In genomic region chr14:23364604-23365352, GRCh38 we compare ENCODE assay signal across 9 cellular contexts. TPM values are rescaled to one million over a fixed set of nuclear protein-coding genes. Genes with fewer than 3 reads are reported as not detected.
DNase-seq lines count a peak whose midpoint lies in the region; ATAC-seq, FAIRE-seq and TF ChIP-seq lines count a peak whose summit lies in the region.
"Had no signal": no experiment of that assay in that cellular context is flagged by ENCODE, and none has a peak within 500 bp of the region (broad histone marks: within the 10 kb centered on the region; RNA-seq: fewer than 3 reads in every experiment).

A gene with protein sequence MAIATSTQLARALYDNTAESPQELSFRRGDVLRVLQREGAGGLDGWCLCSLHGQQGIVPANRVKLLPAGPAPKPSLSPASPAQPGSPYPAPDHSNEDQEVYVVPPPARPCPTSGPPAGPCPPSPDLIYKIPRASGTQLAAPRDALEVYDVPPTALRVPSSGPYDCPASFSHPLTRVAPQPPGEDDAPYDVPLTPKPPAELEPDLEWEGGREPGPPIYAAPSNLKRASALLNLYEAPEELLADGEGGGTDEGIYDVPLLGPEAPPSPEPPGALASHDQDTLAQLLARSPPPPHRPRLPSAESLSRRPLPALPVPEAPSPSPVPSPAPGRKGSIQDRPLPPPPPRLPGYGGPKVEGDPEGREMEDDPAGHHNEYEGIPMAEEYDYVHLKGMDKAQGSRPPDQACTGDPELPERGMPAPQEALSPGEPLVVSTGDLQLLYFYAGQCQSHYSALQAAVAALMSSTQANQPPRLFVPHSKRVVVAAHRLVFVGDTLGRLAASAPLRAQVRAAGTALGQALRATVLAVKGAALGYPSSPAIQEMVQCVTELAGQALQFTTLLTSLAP (minus strand): TSS chr14:23365172. CDS start chr14:23365025, 147 bp downstream.

- no peak for ATAC-seq in stimulated activated effector memory CD8-positive, alpha-beta T cell treated with anti-CD3 and anti-CD28 coated beads, Interleukin-12 subunit alpha, Interleukin-12 subunit beta, amount 100 ng/mL, for 72 hours
- ATAC-seq in HG02970 (IDR thresholded peaks at IDR 0.05; ENCODE audit: low FRiP score, unreplicated experiment): no peak

- peaks cover 1% of the 10 kb centered on the region for H3K36me3 Mint-ChIP-seq in astrocyte (ENCODE audit: low read depth, unreplicated experiment)
- H3K36me3 Mint-ChIP-seq in stimulated activated effector memory CD8-positive, alpha-beta T cell treated with anti-CD3 and anti-CD28 coated beads, Interleukin-12 subunit alpha, Interleukin-12 subunit beta, amount 100 ng/mL, for 72 hours: no peaks in the 10 kb centered on the region

- no peaks in the 10 kb centered on the region for H3K9me3 Mint-ChIP-seq in astrocyte (ENCODE audit: unreplicated experiment)
- no peaks in the 10 kb centered on the region for H3K9me3 Mint-ChIP-seq in stimulated activated effector memory CD8-positive, alpha-beta T cell treated with anti-CD3 and anti-CD28 coated beads, Interleukin-12 subunit alpha, Interleukin-12 subunit beta, amount 100 ng/mL, for 72 hours

- peak within 1 kb of the TSS; percentile 69 for H3K27ac Mint-ChIP-seq in astrocyte (ENCODE audit: unreplicated experiment)
- H3K27ac Mint-ChIP-seq in stimulated activated effector memory CD8-positive, alpha-beta T cell treated with anti-CD3 and anti-CD28 coated beads, Interleukin-12 subunit alpha, Interleukin-12 subunit beta, amount 100 ng/mL, for 72 hours: no peak within 1 kb of the TSS

- H3K79me2 ChIP-seq in astrocyte (ENCODE audit: insufficient read depth, low read length) (peaks cover 15% of the 10 kb centered on the region), parathyroid adenoma (peaks cover 11% of the 10 kb centered on the region)

- H3K9me3 ChIP-seq in astrocyte (ENCODE audit: insufficient read depth, low read depth, low read length) (no peaks in the 10 kb centered on the region), parathyroid adenoma (ENCODE audit: control insufficient read depth, low read length) (no peaks in the 10 kb centered on the region)

- H4K20me1 ChIP-seq in astrocyte (ENCODE audit: insufficient read depth, low read length): peaks cover 5% of the 10 kb centered on the region

- H3K27ac ChIP-seq in C4-2B (peak within 1 kb of the TSS; percentile 97), astrocyte (ENCODE audit: low read depth, low read length) (peak within 1 kb of the TSS; percentile 19), parathyroid adenoma (peak within 1 kb of the TSS; percentile 98)

- H3K27me3 Mint-ChIP-seq in astrocyte (ENCODE audit: low read depth, unreplicated experiment): peaks cover 42% of the 10 kb centered on the region

- peak within 1 kb of the TSS; percentile 81 for H3K4me3 Mint-ChIP-seq in astrocyte (ENCODE audit: unreplicated experiment)
- H3K4me3 Mint-ChIP-seq in stimulated activated effector memory CD8-positive, alpha-beta T cell treated with anti-CD3 and anti-CD28 coated beads, Interleukin-12 subunit alpha, Interleukin-12 subunit beta, amount 100 ng/mL, for 72 hours: no peak within 1 kb of the TSS

- H2AFZ ChIP-seq in astrocyte (ENCODE audit: low read depth, low read length) (peak within 1 kb of the TSS; percentile 88), parathyroid adenoma (peak within 1 kb of the TSS; percentile 95)

- H3K4me2 ChIP-seq in astrocyte (ENCODE audit: low read length): peak within 1 kb of the TSS; percentile 87
- no peak within 1 kb of the TSS for H3K4me2 ChIP-seq in parathyroid adenoma (ENCODE audit: low read length)

- TF ChIP-seq CTCF in C4-2B (conservative IDR thresholded peaks at IDR 0.05): no peak
- TF ChIP-seq CTCF in astrocyte (IDR thresholded peaks at IDR 0.05; ENCODE audit: insufficient read depth, low read depth, low read length): no peak
- TF ChIP-seq CTCF in parathyroid adenoma (IDR thresholded peaks at IDR 0.05): no peak

- H3K4me1 Mint-ChIP-seq in astrocyte (ENCODE audit: low read depth, unreplicated experiment): no peaks in the 10 kb centered on the region
- peaks cover 4% of the 10 kb centered on the region for H3K4me1 Mint-ChIP-seq in stimulated activated effector memory CD8-positive, alpha-beta T cell treated with anti-CD3 and anti-CD28 coated beads, Interleukin-12 subunit alpha, Interleukin-12 subunit beta, amount 100 ng/mL, for 72 hours

- no peaks in the 10 kb centered on the region for H3K27me3 ChIP-seq in astrocyte (ENCODE audit: insufficient read depth, low read length)
- no peaks in the 10 kb centered on the region for H3K27me3 ChIP-seq in parathyroid adenoma (ENCODE audit: control insufficient read depth, insufficient read depth, low read length)

- DNase-seq in astrocyte (ENCODE audit: low read depth): peak; percentile 10
- peak; percentile 36 for DNase-seq in hepatic stellate cell (ENCODE audit: low spot score)
- no peak for DNase-seq in stimulated activated effector memory CD8-positive, alpha-beta T cell treated with anti-CD3 and anti-CD28 coated beads, Interleukin-12 subunit alpha, Interleukin-12 subunit beta, amount 100 ng/mL, for 72 hours (ENCODE audit: low spot score in 2 of 2)
- DNase-seq in NCI-H2227 treated with DMSO at 0.1 percent for 48 hours (lab: John Stamatoyannopoulos, UW): no peak
- DNase-seq in GF-D8 (lab: John Stamatoyannopoulos, UW): no peak

- H3K36me3 ChIP-seq in astrocyte (ENCODE audit: insufficient read depth, low read length): no peaks in the 10 kb centered on the region
- no peaks in the 10 kb centered on the region for H3K36me3 ChIP-seq in parathyroid adenoma (ENCODE audit: control insufficient read depth, insufficient read depth, low read length)

- FAIRE-seq in astrocyte (lab: Jason Lieb, UNC): no peak
- FAIRE-seq: TTC549 had no signal

- H3K4me1 ChIP-seq in astrocyte (ENCODE audit: insufficient read depth, low read length) (peaks cover 14% of the 10 kb centered on the region), parathyroid adenoma (peaks cover 11% of the 10 kb centered on the region)

- H3K9ac ChIP-seq in astrocyte (ENCODE audit: low read length) (peak within 1 kb of the TSS; percentile 81), parathyroid adenoma (peak within 1 kb of the TSS; percentile 93)

- H3K4me3 ChIP-seq in astrocyte (ENCODE audit: insufficient read depth, low read depth, low read length) (peak within 1 kb of the TSS; percentile 58), parathyroid adenoma (ENCODE audit: low read depth, low read length) (peak within 1 kb of the TSS; percentile 11)

RNA-seq across cellular contexts. Expression of the gene that starts here (rescaled TPM):
- 5.8 and 6.5 TPM in 2 replicates for total RNA-seq in astrocyte

Comparison
In these comparisons a context has a peak if more than half of its experiments do, and no peak if none do; other contexts are left out.
1. H3K27ac ChIP-seq: peak in every context shown above with its lines; median percentile 98 in parathyroid adenoma; 97 in C4-2B; 19 in astrocyte.
2. DNase-seq: peak in astrocyte (single experiment) and hepatic stellate cell (single experiment); none in stimulated activated effector memory CD8-positive, alpha-beta T cell treated with anti-CD3 and anti-CD28 coated beads, Interleukin-12 subunit alpha, Interleukin-12 subunit beta, amount 100 ng/mL, for 72 hours (0 of 2), NCI-H2227 treated with DMSO at 0.1 percent for 48 hours (single experiment) and GF-D8 (single experiment).